Comparison of ENCODE assay signal across 1 cellular context in the genomic region with DNA sequence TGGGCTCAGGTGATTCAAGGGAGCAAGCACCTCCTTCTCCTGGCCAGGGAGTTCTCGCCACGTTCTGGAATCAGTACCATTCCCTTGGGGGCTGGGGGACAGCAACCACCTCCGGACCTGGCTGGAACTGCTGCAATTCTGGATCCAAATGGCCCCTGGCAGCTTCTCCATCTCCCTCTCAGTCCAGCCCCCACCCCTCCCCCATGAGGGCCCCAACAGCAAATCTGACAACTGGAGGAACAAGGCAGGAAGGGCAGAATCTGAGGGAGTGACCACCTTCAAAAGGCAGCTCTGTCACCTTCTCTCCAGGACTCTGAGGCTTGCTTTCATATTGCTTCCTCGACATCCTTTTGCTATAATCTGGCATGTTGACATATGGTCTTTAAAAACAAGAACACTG. TPM values are rescaled to one million over a fixed set of nuclear protein-coding genes. Genes with fewer than 3 reads are reported as not detected.
"Had no signal": no experiment of that assay in that cellular context is flagged by ENCODE, and none has a peak within 500 bp of the region (broad histone marks: within the 10 kb centered on the region; RNA-seq: fewer than 3 reads in every experiment).

No MANE protein-coding gene starts in this region.

RNA-seq across cellular contexts. Expression of a gene that starts 25.9 kb away (rescaled TPM):
- total RNA-seq: M059J had no signal
